ENCODE assay signal across 1 cellular context in genomic region chr1:162956922-162957321, GRCh38.
TF ChIP-seq lines count a peak whose summit lies in the region.

No MANE protein-coding gene starts in this region.

TF ChIP-seq in HepG2, 621 proteins besides CTCF, POLR2A, EP300 and RAD21 (continued from another document):
- no peak for TF ChIP-seq BCLAF1 (IDR thresholded peaks at IDR 0.05)
- no peak for TF ChIP-seq FIP1L1 (IDR thresholded peaks at IDR 0.05; ENCODE audit: borderline replicate concordance, insufficient read depth, low read depth, low read length)
- TF ChIP-seq SOX6 (IDR thresholded peaks at IDR 0.05) = no peak
- no peak for TF ChIP-seq SOX6 (CRISPR knock-in tag; IDR thresholded peaks at IDR 0.05)
- TF ChIP-seq ZNF580 (CRISPR knock-in tag; IDR thresholded peaks at IDR 0.05; ENCODE audit: borderline replicate concordance, low read depth) = no peak
- TF ChIP-seq NKX3-1 (CRISPR knock-in tag; IDR thresholded peaks at IDR 0.05) = no peak
- no peak for TF ChIP-seq NR2F6 (IDR thresholded peaks at IDR 0.05)
- TF ChIP-seq NR2F6 (CRISPR knock-in tag; IDR thresholded peaks at IDR 0.05) = no peak
- TF ChIP-seq ZNF552 (CRISPR knock-in tag; IDR thresholded peaks at IDR 0.05; ENCODE audit: borderline replicate concordance) = no peak
- TF ChIP-seq RERE (CRISPR knock-in tag; IDR thresholded peaks at IDR 0.05; ENCODE audit: low read depth) = no peak
- TF ChIP-seq HOXA9 (CRISPR knock-in tag; IDR thresholded peaks at IDR 0.05; ENCODE audit: borderline replicate concordance) = no peak
- TF ChIP-seq ZNF709 (CRISPR knock-in tag; IDR thresholded peaks at IDR 0.05) = no peak
- no peak for TF ChIP-seq ZNF770 (CRISPR knock-in tag; IDR thresholded peaks at IDR 0.05)
- TF ChIP-seq HMGA1 (CRISPR knock-in tag; conservative IDR thresholded peaks at IDR 0.05) = no peak
- TF ChIP-seq ZSCAN12 (CRISPR knock-in tag; IDR thresholded peaks at IDR 0.05) = no peak
- TF ChIP-seq NFAT5 (CRISPR knock-in tag; IDR thresholded peaks at IDR 0.05) = no peak
- no peak for TF ChIP-seq HNRNPLL (IDR thresholded peaks at IDR 0.05; ENCODE audit: low read depth, low read length, poor library complexity, severe bottlenecking)
- no peak for TF ChIP-seq ZNF646 (CRISPR knock-in tag; IDR thresholded peaks at IDR 0.05)
